Comparison of ENCODE assay signal across 21 cellular contexts in the genomic region with DNA sequence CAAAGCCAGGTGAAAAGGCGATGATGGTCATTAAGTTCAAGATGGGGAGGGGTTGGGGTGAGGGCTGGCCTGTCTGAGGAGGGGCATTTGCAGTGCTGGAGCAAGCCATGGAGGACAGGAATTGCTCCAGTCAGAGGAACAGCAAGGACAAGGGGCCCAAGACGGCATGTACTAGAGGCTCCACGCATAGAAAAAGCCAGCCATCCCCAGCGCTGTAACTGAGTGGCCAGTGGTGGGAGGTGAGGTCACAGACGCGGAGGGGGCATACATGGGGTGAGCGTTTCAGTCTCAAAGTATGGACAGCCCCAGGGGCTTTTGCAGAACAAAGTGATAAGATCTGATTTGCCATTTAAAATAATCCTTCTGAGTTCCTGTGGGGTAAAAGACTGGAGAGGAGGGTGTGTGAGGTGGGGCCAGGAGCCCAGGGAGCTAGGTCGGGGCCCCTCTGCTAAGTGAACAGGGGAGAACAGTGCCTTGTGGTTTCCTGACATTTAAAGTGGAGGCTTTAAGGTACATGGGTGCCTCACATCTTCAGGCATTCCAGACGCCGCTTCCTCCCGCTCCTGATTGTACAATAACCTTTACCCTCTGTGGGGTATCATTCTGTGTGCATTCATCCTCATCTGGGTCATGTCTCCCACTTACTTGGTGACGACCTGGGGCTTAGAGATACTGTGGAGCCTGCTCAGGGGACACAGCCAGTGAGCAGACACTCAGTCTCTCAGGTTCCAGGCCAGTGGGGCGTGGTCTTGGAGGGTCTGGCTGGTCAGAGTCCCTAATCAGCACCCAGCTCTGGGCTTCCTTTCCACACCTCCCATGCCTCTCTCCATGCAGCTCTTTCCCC.
DNase-seq lines count a peak whose midpoint lies in the region; ATAC-seq and TF ChIP-seq lines count a peak whose summit lies in the region.
"Had no signal": no experiment of that assay in that cellular context is flagged by ENCODE, and none has a peak within 500 bp of the region (broad histone marks: within the 10 kb centered on the region; RNA-seq: fewer than 3 reads in every experiment).

No MANE protein-coding gene starts in this region.

- H3K27ac ChIP-seq in colonic mucosa (no peak overlapping the region), suprapubic skin (no peak overlapping the region)
- H3K27ac ChIP-seq in naive thymus-derived CD4-positive, alpha-beta T cell (ENCODE audit: low read depth, low read length), result no peak overlapping the region

- CTCF ChIA-PET in naive thymus-derived CD4-positive, alpha-beta T cell (lab: Charles Lee), result interaction anchor here (1.0 to 1.1 kb wide), 2 partner anchors 514 to 520 kb away, joined by 3 read pairs; no protein-coding TSS in a partner anchor

- H3K27ac Mint-ChIP-seq in activated T-cell treated with anti-CD3 and anti-CD28 coated beads, Interleukin-2, amount 50 U/mL, for 24 hours, result no peak overlapping the region
- no peak overlapping the region for H3K27ac Mint-ChIP-seq in naive thymus-derived CD4-positive, alpha-beta T cell
- H3K27ac Mint-ChIP-seq: CD14-positive monocyte; CD8-positive, alpha-beta memory T cell had no signal

- no peak for TF ChIP-seq EP300 in suprapubic skin (IDR thresholded peaks at IDR 0.05)

- H3K9me3 Mint-ChIP-seq in activated T-cell treated with anti-CD3 and anti-CD28 coated beads, Interleukin-2, amount 50 U/mL, for 24 hours, result no peaks in the 10 kb centered on the region
- H3K9me3 Mint-ChIP-seq in naive thymus-derived CD4-positive, alpha-beta T cell, result no peaks in the 10 kb centered on the region
- H3K9me3 Mint-ChIP-seq: CD14-positive monocyte; CD8-positive, alpha-beta memory T cell had no signal

- DNase-seq in GM13976 (ENCODE audit: low spot score), result peak; percentile 21
- peak; percentile 6 for DNase-seq in colonic mucosa
- DNase-seq in mesenteric fat pad (ENCODE audit: low spot score), result peak; percentile 71
- DNase-seq in suprapubic skin (ENCODE audit: low spot score in 2 of 2), result peak; percentile 29 to 61
- DNase-seq in activated T-cell treated with anti-CD3 and anti-CD28 coated beads, Interleukin-2, amount 50 U/mL, for 24 hours, result no peak
- no peak for DNase-seq in NCI-H2196 treated with DMSO at 0.1 percent for 48 hours (lab: John Stamatoyannopoulos, UW; ENCODE audit: unreplicated experiment)
- DNase-seq in naive thymus-derived CD4-positive, alpha-beta T cell, result no peak
- DNase-seq: CD8-positive, alpha-beta memory T cell; DMS 273 treated with DMSO at 0.1 percent for 48 hours; EL; GDM1; Karpas-422; NCI-H1092 treated with DMSO at 0.1 percent for 48 hours; NCI-H1436 treated with DMSO at 0.1 percent for 48 hours; NCI-H446; NCI-H524 treated with DMSO at 0.1 percent for 48 hours; NCI-H774 had no signal

- H3K36me3 ChIP-seq in colonic mucosa (no peaks in the 10 kb centered on the region), suprapubic skin (no peaks in the 10 kb centered on the region)
- H3K36me3 ChIP-seq in naive thymus-derived CD4-positive, alpha-beta T cell (ENCODE audit: control insufficient read depth in 2 of 3, insufficient read depth in 3 of 3, low read length in 3 of 3), result no peaks in the 10 kb centered on the region

- H3K4me1 Mint-ChIP-seq in activated T-cell treated with anti-CD3 and anti-CD28 coated beads, Interleukin-2, amount 50 U/mL, for 24 hours (ENCODE audit: low read depth), result no peaks in the 10 kb centered on the region
- H3K4me1 Mint-ChIP-seq in naive thymus-derived CD4-positive, alpha-beta T cell, result peaks cover 0 to 6% (median 0%) of the 10 kb centered on the region in 7 donors
- H3K4me1 Mint-ChIP-seq: CD14-positive monocyte; CD8-positive, alpha-beta memory T cell had no signal

- H3K4me1 ChIP-seq in colonic mucosa (no peaks in the 10 kb centered on the region), suprapubic skin (peaks cover 3% of the 10 kb centered on the region)
- no peaks in the 10 kb centered on the region for H3K4me1 ChIP-seq in naive thymus-derived CD4-positive, alpha-beta T cell (ENCODE audit: control insufficient read depth in 2 of 2, insufficient read depth in 2 of 2, low read length in 2 of 2)

- H3K4me3 Mint-ChIP-seq in activated T-cell treated with anti-CD3 and anti-CD28 coated beads, Interleukin-2, amount 50 U/mL, for 24 hours, result no peak overlapping the region
- no peak overlapping the region for H3K4me3 Mint-ChIP-seq in naive thymus-derived CD4-positive, alpha-beta T cell
- H3K4me3 Mint-ChIP-seq: CD14-positive monocyte; CD8-positive, alpha-beta memory T cell had no signal

- no peaks in the 10 kb centered on the region for H3K27me3 ChIP-seq in colonic mucosa
- H3K27me3 ChIP-seq in suprapubic skin, result peaks cover 24% of the 10 kb centered on the region
- no peaks in the 10 kb centered on the region for H3K27me3 ChIP-seq in naive thymus-derived CD4-positive, alpha-beta T cell (ENCODE audit: control insufficient read depth in 2 of 2, insufficient read depth in 2 of 2, low read length in 2 of 2)

- intact Hi-C loops in colonic mucosa (cut with DNase I), result no loop called here
- intact Hi-C loops in naive thymus-derived CD4-positive, alpha-beta T cell (cut with micrococcal nuclease), result no loop called here

- TF ChIP-seq POLR2A in suprapubic skin (IDR thresholded peaks at IDR 0.05), result no peak

- WGBS in suprapubic skin, result 71% methylated on average over 11 of the region's 13 CpGs

- in situ Hi-C loops in GM13976 (cut with MboI; ENCODE audit: low sequenced_read_pairs, unreplicated experiment), result loop anchor here (10.0 kb wide), 1 partner anchor 536 kb away; no protein-coding TSS in a partner anchor

- no peak overlapping the region for H3K4me3 ChIP-seq in colonic mucosa
- no peak overlapping the region for H3K4me3 ChIP-seq in suprapubic skin
- H3K4me3 ChIP-seq in naive thymus-derived CD4-positive, alpha-beta T cell (ENCODE audit: low read length), result no peak overlapping the region
- H3K4me3 ChIP-seq: GM12878 had no signal

- POLR2A ChIA-PET in naive thymus-derived CD4-positive, alpha-beta T cell (lab: Charles Lee), result interaction anchor here (0.6 kb wide), 1 partner anchor 299 kb away, joined by 3 read pairs; no protein-coding TSS in a partner anchor

- no peak for ATAC-seq in GM19023 (IDR thresholded peaks at IDR 0.05; ENCODE audit: unreplicated experiment)
- ATAC-seq in naive thymus-derived CD4-positive, alpha-beta T cell, result no peak
- ATAC-seq: GM12878, HepG2 had no signal

- H3K27me3 Mint-ChIP-seq in activated T-cell treated with anti-CD3 and anti-CD28 coated beads, Interleukin-2, amount 50 U/mL, for 24 hours, result peaks cover 30% of the 10 kb centered on the region
- peaks cover 3 to 22% (median 18%) of the 10 kb centered on the region in 5 donors for H3K27me3 Mint-ChIP-seq in naive thymus-derived CD4-positive, alpha-beta T cell

- no peaks in the 10 kb centered on the region for H3K36me3 Mint-ChIP-seq in activated T-cell treated with anti-CD3 and anti-CD28 coated beads, Interleukin-2, amount 50 U/mL, for 24 hours (ENCODE audit: low read depth)
- H3K36me3 Mint-ChIP-seq in naive thymus-derived CD4-positive, alpha-beta T cell, result no peaks in the 10 kb centered on the region
- H3K36me3 Mint-ChIP-seq: CD14-positive monocyte; CD8-positive, alpha-beta memory T cell had no signal

- no peaks in the 10 kb centered on the region for H3K9me3 ChIP-seq in colonic mucosa
- no peaks in the 10 kb centered on the region for H3K9me3 ChIP-seq in suprapubic skin
- H3K9me3 ChIP-seq in naive thymus-derived CD4-positive, alpha-beta T cell (ENCODE audit: control insufficient read depth in 2 of 3, low read length in 3 of 3), result no peaks in the 10 kb centered on the region

- no peak overlapping the region for H3K9ac ChIP-seq in colonic mucosa (ENCODE audit: low read depth in 2 of 2, low read length in 2 of 2)

- no peak for TF ChIP-seq CTCF in GM13976 (IDR thresholded peaks at IDR 0.05; ENCODE audit: borderline replicate concordance, control extremely low read depth, extremely low read depth, insufficient read depth, missing control alignments)
- no peak for TF ChIP-seq CTCF in colonic mucosa (IDR thresholded peaks at IDR 0.05)
- TF ChIP-seq CTCF in suprapubic skin (IDR thresholded peaks at IDR 0.05), result no peak

Comparison
In these comparisons a context has a peak if more than half of its experiments do, and no peak if none do; other contexts are left out.
1. DNase-seq: peak in GM13976 (single experiment), colonic mucosa (single experiment), mesenteric fat pad (single experiment) and suprapubic skin (2 of 2); none in activated T-cell treated with anti-CD3 and anti-CD28 coated beads, Interleukin-2, amount 50 U/mL, for 24 hours (single experiment), NCI-H2196 treated with DMSO at 0.1 percent for 48 hours (single experiment) and naive thymus-derived CD4-positive, alpha-beta T cell (0 of 9).